In the genomic region with DNA sequence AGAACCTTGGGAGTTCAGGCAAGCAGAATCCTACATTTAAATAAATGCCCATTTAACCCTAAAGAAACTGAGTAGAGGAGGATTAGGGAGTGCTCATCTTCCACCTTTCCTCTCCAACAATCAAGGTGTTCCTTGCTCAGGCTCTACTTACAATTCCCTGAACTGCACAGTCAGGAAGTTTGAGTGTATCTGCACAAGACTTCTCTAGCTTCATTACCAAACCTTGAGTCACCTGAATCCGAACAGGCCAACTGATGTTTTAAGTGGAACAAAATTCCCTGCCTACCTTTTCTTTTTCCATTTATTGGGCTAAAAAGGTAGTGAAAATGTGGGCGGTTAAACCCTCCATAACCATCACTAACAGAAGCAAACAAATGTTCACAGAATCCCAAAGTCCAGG, we compare ENCODE assay signal across 17 cellular contexts.
DNase-seq lines count a peak whose midpoint lies in the region; ATAC-seq, FAIRE-seq and TF ChIP-seq lines count a peak whose summit lies in the region.
"Had no signal": no experiment of that assay in that cellular context is flagged by ENCODE, and none has a peak within 500 bp of the region (broad histone marks: within the 10 kb centered on the region; RNA-seq: fewer than 3 reads in every experiment).

No MANE protein-coding gene starts in this region.

- 93 to 98% methylated on average over 2 of the region's 2 CpGs for WGBS in heart right ventricle, 2 donors
- 96 to 100% methylated on average over 2 of the region's 2 CpGs for WGBS in upper lobe of left lung, 2 donors
- WGBS in testis, 2 donors = 96 to 99% methylated on average over 2 of the region's 2 CpGs

- peak overlapping the region; percentile 49 for H3K4me3 Mint-ChIP-seq in activated T-helper 17 cell treated with anti-CD3 and anti-CD28 coated beads, Interleukin-2, amount 50 U/mL, for 72 hours

- H3K36me3 ChIP-seq in heart right ventricle = peaks cover 0 to 2% (median 0%) of the 10 kb centered on the region in 9 donors
- no peaks in the 10 kb centered on the region for H3K36me3 ChIP-seq in kidney (ENCODE audit: control insufficient read depth in 1 of 2, insufficient read depth in 2 of 2, low read length in 2 of 2)
- H3K36me3 ChIP-seq in upper lobe of left lung = no peaks in the 10 kb centered on the region
- H3K36me3 ChIP-seq in testis (ENCODE audit: low read depth, missing control alignments) = no peaks in the 10 kb centered on the region
- H3K36me3 ChIP-seq: prostate gland had no signal

- TF ChIP-seq EP300 in upper lobe of left lung (IDR thresholded peaks at IDR 0.05) = no peak

- peaks cover 79% of the 10 kb centered on the region for H3K4me1 Mint-ChIP-seq in activated T-helper 17 cell treated with anti-CD3 and anti-CD28 coated beads, Interleukin-2, amount 50 U/mL, for 72 hours

- intact Hi-C loops in heart right ventricle (cut with DNase I) (loop anchor here in 7 of 10 donors (5.0 to 10.0 kb wide), 5 partner anchors 74 to 113 kb away; a partner anchor contains a TSS), left ventricle myocardium superior (cut with micrococcal nuclease) (no loop called here), kidney (cut with DNase I) (no loop called here), testis (cut with DNase I; ENCODE audit: low total_unique reads) (no loop called here)

- H3K4me1 ChIP-seq in heart right ventricle (peaks cover 17 to 96% (median 77%) of the 10 kb centered on the region in 9 donors), kidney (ENCODE audit: control insufficient read depth in 1 of 2, insufficient read depth in 1 of 2, low read depth in 1 of 2, low read length in 2 of 2) (peaks cover 31 to 55% of the 10 kb centered on the region in 2 donors), upper lobe of left lung (peaks cover 47 to 70% (median 60%) of the 10 kb centered on the region in 4 donors), testis (peaks cover 16% of the 10 kb centered on the region)
- H3K4me1 ChIP-seq: prostate gland had no signal

- H3K27me3 Mint-ChIP-seq in activated T-helper 17 cell treated with anti-CD3 and anti-CD28 coated beads, Interleukin-2, amount 50 U/mL, for 72 hours = no peaks in the 10 kb centered on the region
- H3K27me3 Mint-ChIP-seq: effector memory CD8-positive, alpha-beta T cell had no signal

- H3K4me3 ChIP-seq in heart right ventricle (no peak overlapping the region), kidney (ENCODE audit: low read length in 2 of 2) (no peak overlapping the region), upper lobe of left lung (no peak overlapping the region), testis (no peak overlapping the region)
- H3K4me3 ChIP-seq: prostate gland had no signal

- H3K9me3 ChIP-seq in heart right ventricle (peaks cover 0 to 8% (median 3%) of the 10 kb centered on the region in 11 donors), kidney (ENCODE audit: control insufficient read depth in 1 of 2, low read length in 2 of 2) (peaks cover under 1% of the 10 kb centered on the region in 2 donors), upper lobe of left lung (peaks cover 0 to 8% (median 0%) of the 10 kb centered on the region in 4 donors), testis (no peaks in the 10 kb centered on the region)
- H3K9me3 ChIP-seq: prostate gland had no signal

- DNase-seq in heart right ventricle = no peak
- DNase-seq in left ventricle myocardium superior = no peak
- DNase-seq in kidney = no peak
- DNase-seq in upper lobe of left lung = no peak
- DNase-seq in activated CD8-positive, alpha-beta memory T cell treated with anti-CD3 and anti-CD28 coated beads for 24 hours = no peak
- DNase-seq in testis = no peak
- DNase-seq: activated CD4-positive, alpha-beta T cell treated with anti-CD3 and anti-CD28 coated beads for 48 hours; activated T-cell treated with anti-CD3 and anti-CD28 coated beads for 4 hours; central memory CD4-positive, alpha-beta T cell; effector memory CD8-positive, alpha-beta T cell; NCI-H1694; NCI-H345; SHP77 treated with DMSO at 0.1 percent for 48 hours had no signal

- no peak overlapping the region for H3K9ac ChIP-seq in kidney (ENCODE audit: low read length in 2 of 2)

- no peak for TF ChIP-seq CTCF in heart right ventricle (IDR thresholded peaks at IDR 0.05)
- TF ChIP-seq CTCF in kidney (IDR thresholded peaks at IDR 0.05; ENCODE audit: borderline replicate concordance, extremely low read depth, insufficient read depth) = no peak
- TF ChIP-seq CTCF in upper lobe of left lung (IDR thresholded peaks at IDR 0.05) = no peak
- no peak for TF ChIP-seq CTCF in testis (IDR thresholded peaks at IDR 0.05)

- H3K36me3 Mint-ChIP-seq in activated T-helper 17 cell treated with anti-CD3 and anti-CD28 coated beads, Interleukin-2, amount 50 U/mL, for 72 hours (ENCODE audit: low read depth) = peaks cover 16% of the 10 kb centered on the region

- no peak for ATAC-seq in heart right ventricle
- no peak for ATAC-seq in left ventricle myocardium superior
- ATAC-seq in activated T-helper 17 cell treated with anti-CD3 and anti-CD28 coated beads, Interleukin-2, amount 50 U/mL, for 72 hours (replicated peaks) = no peak
- no peak for ATAC-seq in upper lobe of left lung (ENCODE audit: low FRiP score in 2 of 2)
- ATAC-seq in HG02759 (IDR thresholded peaks at IDR 0.05; ENCODE audit: unreplicated experiment) = no peak
- ATAC-seq: effector memory CD8-positive, alpha-beta T cell had no signal

- H3K27ac ChIP-seq in heart right ventricle (peak overlapping the region in 6 of 10 donors; percentile 61 to 91 (median 74)), kidney (ENCODE audit: low read depth in 2 of 2, low read length in 2 of 2) (peak overlapping the region; percentile 12 to 48), upper lobe of left lung (peak overlapping the region in 3 of 4 donors; percentile 64 to 78 (median 65)), testis (no peak overlapping the region)
- H3K27ac ChIP-seq: prostate gland had no signal

- H3K27me3 ChIP-seq in heart right ventricle = no peaks in the 10 kb centered on the region
- H3K27me3 ChIP-seq in upper lobe of left lung = no peaks in the 10 kb centered on the region
- no peaks in the 10 kb centered on the region for H3K27me3 ChIP-seq in testis

- no peak for FAIRE-seq in kidney (lab: Jason Lieb, UNC)
- FAIRE-seq: H54 had no signal

- H3K9me3 Mint-ChIP-seq in activated T-helper 17 cell treated with anti-CD3 and anti-CD28 coated beads, Interleukin-2, amount 50 U/mL, for 72 hours = peaks cover 6% of the 10 kb centered on the region
- H3K9me3 Mint-ChIP-seq: effector memory CD8-positive, alpha-beta T cell had no signal

- TF ChIP-seq POLR2A in upper lobe of left lung (IDR thresholded peaks at IDR 0.05) (no peak), testis (IDR thresholded peaks at IDR 0.05) (no peak)

- H3K27ac Mint-ChIP-seq in activated T-helper 17 cell treated with anti-CD3 and anti-CD28 coated beads, Interleukin-2, amount 50 U/mL, for 72 hours = no peak overlapping the region

Comparison
In these comparisons a context has a peak if more than half of its experiments do, and no peak if none do; other contexts are left out.
1. intact Hi-C loops: an anchor here in heart right ventricle (5.0 to 10.0 kb wide); none called in left ventricle myocardium superior, kidney and testis.
2. H3K27ac ChIP-seq: peak in heart right ventricle (6 of 10), kidney (2 of 2) and upper lobe of left lung (3 of 4); none in testis (0 of 2).